In genomic region chr1:31238612-31238985, GRCh38 we compare ENCODE assay signal across 12 cellular contexts. TPM values are rescaled to one million over a fixed set of nuclear protein-coding genes. Genes with fewer than 3 reads are reported as not detected.
A peak's percentile ranks its signal among the peaks of the same experiment; 100 is the strongest.
DNase-seq lines count a peak whose midpoint lies in the region; ATAC-seq and TF ChIP-seq lines count a peak whose summit lies in the region.
"Had no signal": no experiment of that assay in that cellular context is flagged by ENCODE, and none has a peak within 500 bp of the region (broad histone marks: within the 10 kb centered on the region; RNA-seq: fewer than 3 reads in every experiment).

No MANE protein-coding gene starts in this region.

- H3K27me3 Mint-ChIP-seq in Calu3 (ENCODE audit: unreplicated experiment): peaks cover 84% of the 10 kb centered on the region
- H3K27me3 Mint-ChIP-seq in neural progenitor cell (ENCODE audit: insufficient read depth, low read depth): peaks cover 10% of the 10 kb centered on the region

- peaks cover 25% of the 10 kb centered on the region for H4K20me1 ChIP-seq in neural progenitor cell (ENCODE audit: low read depth)

- H3K4me1 ChIP-seq in HUES64 (ENCODE audit: insufficient read depth, low read length) (no peaks in the 10 kb centered on the region; the same call in 1 of the 2 replicates), neural progenitor cell (peaks cover 13% of the 10 kb centered on the region), lower lobe of right lung (peaks cover 8% of the 10 kb centered on the region)

- H3K4me1 Mint-ChIP-seq in Calu3 (ENCODE audit: low read depth, unreplicated experiment): peaks cover 8% of the 10 kb centered on the region
- H3K4me1 Mint-ChIP-seq in neural progenitor cell: peaks cover 47% of the 10 kb centered on the region

- TF ChIP-seq CTCF in Calu3 (IDR thresholded peaks at IDR 0.05; ENCODE audit: unreplicated experiment) (no peak), dorsolateral prefrontal cortex (IDR thresholded peaks at IDR 0.05 in 54 of 56, conservative IDR thresholded peaks at IDR 0.05 in 2 of 56; ENCODE audit: low read depth in 1 of 56, partially characterized antibody in 56 of 56) (no peak), neural progenitor cell (IDR thresholded peaks at IDR 0.05) (no peak), lower lobe of right lung (IDR thresholded peaks at IDR 0.05) (no peak)

- H3K9ac ChIP-seq in HUES64 (ENCODE audit: low read depth, low read length): peak overlapping the region; percentile 79
- no peak overlapping the region for H3K9ac ChIP-seq in neural progenitor cell

- CTCF ChIA-PET in Calu3 (lab: Charles Lee): no interaction called here

- no peaks in the 10 kb centered on the region for H3K9me3 ChIP-seq in HUES64 (ENCODE audit: insufficient read depth, low read depth, low read length)
- no peaks in the 10 kb centered on the region for H3K9me3 ChIP-seq in neural progenitor cell (ENCODE audit: low read depth)
- no peaks in the 10 kb centered on the region for H3K9me3 ChIP-seq in lower lobe of right lung
- H3K9me3 ChIP-seq: transverse colon had no signal

- H3K79me2 ChIP-seq in neural progenitor cell (ENCODE audit: low read depth): peaks cover 3% of the 10 kb centered on the region

- DNase-seq in Calu3 (no peak), dorsolateral prefrontal cortex (no peak), neural progenitor cell (ENCODE audit: low spot score) (no peak), lower lobe of right lung (no peak), OCI-M1 (lab: John Stamatoyannopoulos, UW) (no peak), NCI-H1048 (lab: John Stamatoyannopoulos, UW) (no peak)
- DNase-seq: activated CD4-positive, CD25-positive, alpha-beta regulatory T cell; RPMI8226 had no signal

- peaks cover 33% of the 10 kb centered on the region for H3K27me3 ChIP-seq in HUES64 (ENCODE audit: insufficient read depth, low read length)
- peaks cover 0 to 29% (median 0%) of the 10 kb centered on the region in 45 donors for H3K27me3 ChIP-seq in dorsolateral prefrontal cortex
- peaks cover 36% of the 10 kb centered on the region for H3K27me3 ChIP-seq in neural progenitor cell
- H3K27me3 ChIP-seq in lower lobe of right lung (ENCODE audit: low read depth): peaks cover 66% of the 10 kb centered on the region

- WGBS in HUES64: 35% methylated on average over 4 of the region's 4 CpGs

- H3K9me3 Mint-ChIP-seq in Calu3 (ENCODE audit: low read depth, unreplicated experiment) (no peaks in the 10 kb centered on the region), neural progenitor cell (no peaks in the 10 kb centered on the region)

- intact Hi-C loops in Calu3 (cut with micrococcal nuclease; ENCODE audit: unreplicated experiment): no loop called here
- intact Hi-C loops in dorsolateral prefrontal cortex (cut with DNase I): loop anchor here (2.0 to 10.0 kb wide), 3 partner anchors 51 to 56 kb away; partner anchors contain the start of genes SNRNP40 (in 1 of the 2) and ZCCHC17 (in 1 of the 2)
- intact Hi-C loops in lower lobe of right lung (cut with DNase I): no loop called here

- H3K4me3 ChIP-seq in HUES64 (ENCODE audit: low read length): peak overlapping the region; percentile 76
- peak overlapping the region in 55 of 59 donors; percentile 28 to 76 (median 59) for H3K4me3 ChIP-seq in dorsolateral prefrontal cortex
- peak overlapping the region; percentile 71 for H3K4me3 ChIP-seq in neural progenitor cell
- no peak overlapping the region for H3K4me3 ChIP-seq in lower lobe of right lung

- no TSS peak for BruUV-seq in Calu3 (replicated peaks; lab: Mats Ljungman, UMichigan)

- no peaks in the 10 kb centered on the region for H3K36me3 ChIP-seq in HUES64 (ENCODE audit: insufficient read depth, low read length)
- H3K36me3 ChIP-seq in neural progenitor cell: no peaks in the 10 kb centered on the region
- H3K36me3 ChIP-seq in lower lobe of right lung: no peaks in the 10 kb centered on the region
- H3K36me3 ChIP-seq: transverse colon had no signal

- H3K4me3 Mint-ChIP-seq in Calu3 (ENCODE audit: low read depth, unreplicated experiment) (peak overlapping the region; percentile 71), neural progenitor cell (peak overlapping the region; percentile 93)

- H3F3A ChIP-seq in neural progenitor cell (ENCODE audit: low read depth): peaks cover 18% of the 10 kb centered on the region

- H3K27ac ChIP-seq in HUES64 (ENCODE audit: low read depth, low read length) (no peak overlapping the region), dorsolateral prefrontal cortex (peak overlapping the region in 22 of 59 donors; percentile 3 to 74 (median 50)), neural progenitor cell (no peak overlapping the region), lower lobe of right lung (no peak overlapping the region)
- H3K27ac ChIP-seq: transverse colon had no signal

- ATAC-seq in lower lobe of right lung (no peak), GM21528 (IDR thresholded peaks at IDR 0.05; ENCODE audit: low FRiP score, unreplicated experiment) (no peak)

- H3K36me3 Mint-ChIP-seq in Calu3 (ENCODE audit: insufficient read depth, unreplicated experiment) (peaks cover 8% of the 10 kb centered on the region), neural progenitor cell (no peaks in the 10 kb centered on the region)

- peak overlapping the region; percentile 97 for H3K4me2 ChIP-seq in neural progenitor cell

- H3K27ac Mint-ChIP-seq in Calu3 (ENCODE audit: unreplicated experiment): no peak overlapping the region
- peak overlapping the region; percentile 55 for H3K27ac Mint-ChIP-seq in neural progenitor cell

- peak overlapping the region; percentile 86 for H2AFZ ChIP-seq in neural progenitor cell (replicated peaks)

RNA-seq across cellular contexts. Expression of gene NKAIN1, which starts 1.1 kb away (rescaled TPM):
- total RNA-seq in Calu3 (2022) (not detected in 2 replicates), dorsolateral prefrontal cortex (10 to 100 TPM in 84 of 120 experiments, 1 to 10 TPM in 36; 3.6 to 42.1 (median 11.7) TPM), neural progenitor cell (ENCODE audit: low replicate concordance) (14.5 and 24.0 TPM in 2 replicates), lower lobe of right lung (not detected)
- polyA plus RNA-seq in HUES64 (2013, experiment 1 of 2): 34.1 TPM
- 35.5 TPM for polyA plus RNA-seq in HUES64 (2013, experiment 2 of 2)
- total RNA-seq: omental fat pad, transverse colon had no signal

RNA-seq across cellular contexts. Expression of gene SNRNP40, which starts 58.0 kb away (rescaled TPM):
- 78.1 and 81.0 TPM in 2 replicates for total RNA-seq in Calu3 (2022)
- polyA plus RNA-seq in HUES64 (2013, experiment 1 of 2): 91.0 TPM
- 82.2 TPM for polyA plus RNA-seq in HUES64 (2013, experiment 2 of 2)
- 10 to 100 TPM; 28.0 to 64.2 (median 38.5) TPM for total RNA-seq in dorsolateral prefrontal cortex
- total RNA-seq in neural progenitor cell (ENCODE audit: low replicate concordance): 163 and 179 TPM in 2 replicates
- total RNA-seq in lower lobe of right lung: 38.3 TPM

RNA-seq across cellular contexts. Expression of gene ZCCHC17, which starts 58.2 kb away (rescaled TPM):
- total RNA-seq in Calu3 (2022) (26.6 and 28.5 TPM in 2 replicates), dorsolateral prefrontal cortex (10 to 100 TPM; 27.3 to 71.7 (median 48.5) TPM), neural progenitor cell (ENCODE audit: low replicate concordance) (51.1 and 55.0 TPM in 2 replicates), lower lobe of right lung (22.5 TPM)
- 45.0 TPM for polyA plus RNA-seq in HUES64 (2013, experiment 1 of 2)
- 47.0 TPM for polyA plus RNA-seq in HUES64 (2013, experiment 2 of 2)

Comparison
In these comparisons a context has a peak if more than half of its experiments do, and no peak if none do; other contexts are left out.
1. intact Hi-C loops: an anchor here in dorsolateral prefrontal cortex (2.0 to 10.0 kb wide); none called in Calu3 and lower lobe of right lung.